Comparison of ENCODE assay signal across 1 cellular context in genomic region chr7:110591341-110591740, GRCh38.
TF ChIP-seq lines count a peak whose summit lies in the region.

No MANE protein-coding gene starts in this region.

TF ChIP-seq in GM23338, 12 proteins besides CTCF, POLR2A, EP300 and RAD21:
- TF ChIP-seq, protein P1, sequence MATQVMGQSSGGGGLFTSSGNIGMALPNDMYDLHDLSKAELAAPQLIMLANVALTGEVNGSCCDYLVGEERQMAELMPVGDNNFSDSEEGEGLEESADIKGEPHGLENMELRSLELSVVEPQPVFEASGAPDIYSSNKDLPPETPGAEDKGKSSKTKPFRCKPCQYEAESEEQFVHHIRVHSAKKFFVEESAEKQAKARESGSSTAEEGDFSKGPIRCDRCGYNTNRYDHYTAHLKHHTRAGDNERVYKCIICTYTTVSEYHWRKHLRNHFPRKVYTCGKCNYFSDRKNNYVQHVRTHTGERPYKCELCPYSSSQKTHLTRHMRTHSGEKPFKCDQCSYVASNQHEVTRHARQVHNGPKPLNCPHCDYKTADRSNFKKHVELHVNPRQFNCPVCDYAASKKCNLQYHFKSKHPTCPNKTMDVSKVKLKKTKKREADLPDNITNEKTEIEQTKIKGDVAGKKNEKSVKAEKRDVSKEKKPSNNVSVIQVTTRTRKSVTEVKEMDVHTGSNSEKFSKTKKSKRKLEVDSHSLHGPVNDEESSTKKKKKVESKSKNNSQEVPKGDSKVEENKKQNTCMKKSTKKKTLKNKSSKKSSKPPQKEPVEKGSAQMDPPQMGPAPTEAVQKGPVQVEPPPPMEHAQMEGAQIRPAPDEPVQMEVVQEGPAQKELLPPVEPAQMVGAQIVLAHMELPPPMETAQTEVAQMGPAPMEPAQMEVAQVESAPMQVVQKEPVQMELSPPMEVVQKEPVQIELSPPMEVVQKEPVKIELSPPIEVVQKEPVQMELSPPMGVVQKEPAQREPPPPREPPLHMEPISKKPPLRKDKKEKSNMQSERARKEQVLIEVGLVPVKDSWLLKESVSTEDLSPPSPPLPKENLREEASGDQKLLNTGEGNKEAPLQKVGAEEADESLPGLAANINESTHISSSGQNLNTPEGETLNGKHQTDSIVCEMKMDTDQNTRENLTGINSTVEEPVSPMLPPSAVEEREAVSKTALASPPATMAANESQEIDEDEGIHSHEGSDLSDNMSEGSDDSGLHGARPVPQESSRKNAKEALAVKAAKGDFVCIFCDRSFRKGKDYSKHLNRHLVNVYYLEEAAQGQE (IDR thresholded peaks at IDR 0.05; ENCODE audit: unreplicated experiment) = no peak
- TF ChIP-seq, protein P2, sequence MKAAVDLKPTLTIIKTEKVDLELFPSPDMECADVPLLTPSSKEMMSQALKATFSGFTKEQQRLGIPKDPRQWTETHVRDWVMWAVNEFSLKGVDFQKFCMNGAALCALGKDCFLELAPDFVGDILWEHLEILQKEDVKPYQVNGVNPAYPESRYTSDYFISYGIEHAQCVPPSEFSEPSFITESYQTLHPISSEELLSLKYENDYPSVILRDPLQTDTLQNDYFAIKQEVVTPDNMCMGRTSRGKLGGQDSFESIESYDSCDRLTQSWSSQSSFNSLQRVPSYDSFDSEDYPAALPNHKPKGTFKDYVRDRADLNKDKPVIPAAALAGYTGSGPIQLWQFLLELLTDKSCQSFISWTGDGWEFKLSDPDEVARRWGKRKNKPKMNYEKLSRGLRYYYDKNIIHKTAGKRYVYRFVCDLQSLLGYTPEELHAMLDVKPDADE (IDR thresholded peaks at IDR 0.05) = no peak
- TF ChIP-seq, protein P3, sequence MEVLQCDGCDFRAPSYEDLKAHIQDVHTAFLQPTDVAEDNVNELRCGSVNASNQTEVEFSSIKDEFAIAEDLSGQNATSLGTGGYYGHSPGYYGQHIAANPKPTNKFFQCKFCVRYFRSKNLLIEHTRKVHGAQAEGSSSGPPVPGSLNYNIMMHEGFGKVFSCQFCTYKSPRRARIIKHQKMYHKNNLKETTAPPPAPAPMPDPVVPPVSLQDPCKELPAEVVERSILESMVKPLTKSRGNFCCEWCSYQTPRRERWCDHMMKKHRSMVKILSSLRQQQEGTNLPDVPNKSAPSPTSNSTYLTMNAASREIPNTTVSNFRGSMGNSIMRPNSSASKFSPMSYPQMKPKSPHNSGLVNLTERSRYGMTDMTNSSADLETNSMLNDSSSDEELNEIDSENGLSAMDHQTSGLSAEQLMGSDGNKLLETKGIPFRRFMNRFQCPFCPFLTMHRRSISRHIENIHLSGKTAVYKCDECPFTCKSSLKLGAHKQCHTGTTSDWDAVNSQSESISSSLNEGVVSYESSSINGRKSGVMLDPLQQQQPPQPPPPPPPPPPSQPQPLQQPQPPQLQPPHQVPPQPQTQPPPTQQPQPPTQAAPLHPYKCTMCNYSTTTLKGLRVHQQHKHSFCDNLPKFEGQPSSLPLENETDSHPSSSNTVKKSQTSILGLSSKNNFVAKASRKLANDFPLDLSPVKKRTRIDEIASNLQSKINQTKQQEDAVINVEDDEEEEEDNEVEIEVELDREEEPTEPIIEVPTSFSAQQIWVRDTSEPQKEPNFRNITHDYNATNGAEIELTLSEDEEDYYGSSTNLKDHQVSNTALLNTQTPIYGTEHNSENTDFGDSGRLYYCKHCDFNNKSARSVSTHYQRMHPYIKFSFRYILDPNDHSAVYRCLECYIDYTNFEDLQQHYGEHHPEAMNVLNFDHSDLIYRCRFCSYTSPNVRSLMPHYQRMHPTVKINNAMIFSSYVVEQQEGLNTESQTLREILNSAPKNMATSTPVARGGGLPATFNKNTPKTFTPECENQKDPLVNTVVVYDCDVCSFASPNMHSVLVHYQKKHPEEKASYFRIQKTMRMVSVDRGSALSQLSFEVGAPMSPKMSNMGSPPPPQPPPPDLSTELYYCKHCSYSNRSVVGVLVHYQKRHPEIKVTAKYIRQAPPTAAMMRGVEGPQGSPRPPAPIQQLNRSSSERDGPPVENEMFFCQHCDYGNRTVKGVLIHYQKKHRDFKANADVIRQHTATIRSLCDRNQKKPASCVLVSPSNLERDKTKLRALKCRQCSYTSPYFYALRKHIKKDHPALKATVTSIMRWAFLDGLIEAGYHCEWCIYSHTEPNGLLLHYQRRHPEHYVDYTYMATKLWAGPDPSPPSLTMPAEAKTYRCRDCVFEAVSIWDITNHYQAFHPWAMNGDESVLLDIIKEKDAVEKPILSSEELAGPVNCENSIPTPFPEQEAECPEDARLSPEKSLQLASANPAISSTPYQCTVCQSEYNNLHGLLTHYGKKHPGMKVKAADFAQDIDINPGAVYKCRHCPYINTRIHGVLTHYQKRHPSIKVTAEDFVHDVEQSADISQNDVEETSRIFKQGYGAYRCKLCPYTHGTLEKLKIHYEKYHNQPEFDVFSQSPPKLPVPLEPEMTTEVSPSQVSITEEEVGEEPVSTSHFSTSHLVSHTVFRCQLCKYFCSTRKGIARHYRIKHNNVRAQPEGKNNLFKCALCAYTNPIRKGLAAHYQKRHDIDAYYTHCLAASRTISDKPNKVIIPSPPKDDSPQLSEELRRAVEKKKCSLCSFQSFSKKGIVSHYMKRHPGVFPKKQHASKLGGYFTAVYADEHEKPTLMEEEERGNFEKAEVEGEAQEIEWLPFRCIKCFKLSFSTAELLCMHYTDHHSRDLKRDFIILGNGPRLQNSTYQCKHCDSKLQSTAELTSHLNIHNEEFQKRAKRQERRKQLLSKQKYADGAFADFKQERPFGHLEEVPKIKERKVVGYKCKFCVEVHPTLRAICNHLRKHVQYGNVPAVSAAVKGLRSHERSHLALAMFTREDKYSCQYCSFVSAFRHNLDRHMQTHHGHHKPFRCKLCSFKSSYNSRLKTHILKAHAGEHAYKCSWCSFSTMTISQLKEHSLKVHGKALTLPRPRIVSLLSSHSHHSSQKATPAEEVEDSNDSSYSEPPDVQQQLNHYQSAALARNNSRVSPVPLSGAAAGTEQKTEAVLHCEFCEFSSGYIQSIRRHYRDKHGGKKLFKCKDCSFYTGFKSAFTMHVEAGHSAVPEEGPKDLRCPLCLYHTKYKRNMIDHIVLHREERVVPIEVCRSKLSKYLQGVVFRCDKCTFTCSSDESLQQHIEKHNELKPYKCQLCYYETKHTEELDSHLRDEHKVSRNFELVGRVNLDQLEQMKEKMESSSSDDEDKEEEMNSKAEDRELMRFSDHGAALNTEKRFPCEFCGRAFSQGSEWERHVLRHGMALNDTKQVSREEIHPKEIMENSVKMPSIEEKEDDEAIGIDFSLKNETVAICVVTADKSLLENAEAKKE (CRISPR knock-in tag; IDR thresholded peaks at IDR 0.05) = no peak
- TF ChIP-seq EZH2phosphoT487 (IDR thresholded peaks at IDR 0.05; ENCODE audit: unreplicated experiment) (no peak), ZNF114 (CRISPR knock-in tag; IDR thresholded peaks at IDR 0.05) (no peak), ZNF331 (CRISPR knock-in tag; IDR thresholded peaks at IDR 0.05; ENCODE audit: low read depth) (no peak), JUNB (IDR thresholded peaks at IDR 0.05; ENCODE audit: unreplicated experiment) (no peak), STAT1 (IDR thresholded peaks at IDR 0.05; ENCODE audit: unreplicated experiment) (no peak), NANOG (IDR thresholded peaks at IDR 0.05; ENCODE audit: borderline replicate concordance) (no peak), CREB1 (CRISPR knock-in tag; IDR thresholded peaks at IDR 0.05; ENCODE audit: low read depth) (no peak), EZH2 (IDR thresholded peaks at IDR 0.05; ENCODE audit: low read depth, unreplicated experiment) (no peak), POLR2AphosphoS5 (IDR thresholded peaks at IDR 0.05; ENCODE audit: low read depth) (no peak)
